In genomic region chr1:17564458-17565393, GRCh38 we compare ENCODE assay signal across 1 cellular context.
TF ChIP-seq lines count a peak whose summit lies in the region.

No MANE protein-coding gene starts in this region.

TF ChIP-seq in HepG2, 621 proteins besides CTCF, POLR2A, EP300 and RAD21 (continued from another document and continues in another):
- no peak for TF ChIP-seq ZXDC (CRISPR knock-in tag; IDR thresholded peaks at IDR 0.05)
- TF ChIP-seq ZNF574 (CRISPR knock-in tag; IDR thresholded peaks at IDR 0.05) = peak; percentile 52; the same call in 1 of the 2 replicates
- TF ChIP-seq TSC22D2 (CRISPR knock-in tag; IDR thresholded peaks at IDR 0.05; ENCODE audit: borderline replicate concordance) = no peak
- no peak for TF ChIP-seq DR1 (CRISPR knock-in tag; IDR thresholded peaks at IDR 0.05)
- no peak for TF ChIP-seq ZNF205 (CRISPR knock-in tag; IDR thresholded peaks at IDR 0.05)
- TF ChIP-seq ZNF230 (CRISPR knock-in tag; IDR thresholded peaks at IDR 0.05) = no peak; the same call in 1 of the 2 replicates
- no peak for TF ChIP-seq SP140L (CRISPR knock-in tag; IDR thresholded peaks at IDR 0.05; ENCODE audit: borderline replicate concordance)
- TF ChIP-seq CBX5 (CRISPR knock-in tag; IDR thresholded peaks at IDR 0.05; ENCODE audit: borderline replicate concordance) = no peak; the same call in 1 of the 2 replicates
- no peak for TF ChIP-seq HMG20B (CRISPR knock-in tag; conservative IDR thresholded peaks at IDR 0.05)
- no peak for TF ChIP-seq NFKBIZ (CRISPR knock-in tag; IDR thresholded peaks at IDR 0.05)
- no peak for TF ChIP-seq ZBTB4 (CRISPR knock-in tag; IDR thresholded peaks at IDR 0.05; ENCODE audit: borderline replicate concordance)
- TF ChIP-seq NKX3-1 (CRISPR knock-in tag; IDR thresholded peaks at IDR 0.05) = no peak
- peak; percentile 45; the same call in 1 of the 2 replicates for TF ChIP-seq ONECUT2 (CRISPR knock-in tag; IDR thresholded peaks at IDR 0.05)
- peak; percentile 56; the same call in 1 of the 2 replicates for TF ChIP-seq SNAI1 (CRISPR knock-in tag; IDR thresholded peaks at IDR 0.05; ENCODE audit: borderline replicate concordance)
- TF ChIP-seq SIX1 (CRISPR knock-in tag; IDR thresholded peaks at IDR 0.05; ENCODE audit: borderline replicate concordance) = no peak
- no peak for TF ChIP-seq ZNF567 (CRISPR knock-in tag; IDR thresholded peaks at IDR 0.05; ENCODE audit: borderline replicate concordance)
- no peak; the same call in 1 of the 2 replicates for TF ChIP-seq DPF2 (CRISPR knock-in tag; IDR thresholded peaks at IDR 0.05; ENCODE audit: borderline replicate concordance, low read depth)
- no peak for TF ChIP-seq CREB1 (IDR thresholded peaks at IDR 0.05)
- TF ChIP-seq CREB1 (CRISPR knock-in tag; IDR thresholded peaks at IDR 0.05) = no peak
- TF ChIP-seq NFKB2 (CRISPR knock-in tag; IDR thresholded peaks at IDR 0.05; ENCODE audit: borderline replicate concordance) = 0 out of 2 replicates have a peak, but pooled peaks have one; percentile 54
- TF ChIP-seq XRCC5 (optimal IDR thresholded peaks at IDR 0.05; ENCODE audit: low read length) = no peak
- TF ChIP-seq SOX6 (IDR thresholded peaks at IDR 0.05) = no peak
- peak; percentile 68 for TF ChIP-seq SOX6 (CRISPR knock-in tag; IDR thresholded peaks at IDR 0.05)
- peak; percentile 66 for TF ChIP-seq MNT (IDR thresholded peaks at IDR 0.05)
- no peak for TF ChIP-seq KLF16 (CRISPR knock-in tag; IDR thresholded peaks at IDR 0.05)
- TF ChIP-seq SIN3B (IDR thresholded peaks at IDR 0.05; ENCODE audit: low read length) = no peak
- TF ChIP-seq SALL2 (CRISPR knock-in tag; IDR thresholded peaks at IDR 0.05) = no peak
- TF ChIP-seq ATRX (CRISPR knock-in tag; IDR thresholded peaks at IDR 0.05; ENCODE audit: borderline replicate concordance) = no peak
- TF ChIP-seq AHR (CRISPR knock-in tag; IDR thresholded peaks at IDR 0.05) = no peak
- 0 out of 2 replicates have a peak, but pooled peaks have one; percentile 28 for TF ChIP-seq MXD4 (CRISPR knock-in tag; IDR thresholded peaks at IDR 0.05)
- TF ChIP-seq NR2F1 (CRISPR knock-in tag; IDR thresholded peaks at IDR 0.05) = peak; percentile 11 to 73; a peak in 2 of 4 replicates
- no peak for TF ChIP-seq TRAFD1 (CRISPR knock-in tag; IDR thresholded peaks at IDR 0.05; ENCODE audit: borderline replicate concordance)
- no peak for TF ChIP-seq ZNF740 (CRISPR knock-in tag; IDR thresholded peaks at IDR 0.05)
- TF ChIP-seq ZBTB20 (CRISPR knock-in tag; IDR thresholded peaks at IDR 0.05; ENCODE audit: borderline replicate concordance, low read depth) = no peak
- no peak for TF ChIP-seq TEAD2 (CRISPR knock-in tag; IDR thresholded peaks at IDR 0.05)
- peak; percentile 48; the same call in 1 of the 2 replicates for TF ChIP-seq IRF2 (CRISPR knock-in tag; IDR thresholded peaks at IDR 0.05)
- TF ChIP-seq SMYD3 (CRISPR knock-in tag; IDR thresholded peaks at IDR 0.05) = no peak
- no peak for TF ChIP-seq FUBP1 (CRISPR knock-in tag; IDR thresholded peaks at IDR 0.05; ENCODE audit: borderline replicate concordance)
- no peak for TF ChIP-seq ZNF607 (CRISPR knock-in tag; IDR thresholded peaks at IDR 0.05; ENCODE audit: borderline replicate concordance)
- TF ChIP-seq ELF3 (CRISPR knock-in tag; IDR thresholded peaks at IDR 0.05) = peak; percentile 2
- TF ChIP-seq NFE2L1 (CRISPR knock-in tag; IDR thresholded peaks at IDR 0.05; ENCODE audit: borderline replicate concordance) = no peak
- peak; percentile 58; the same call in 1 of the 2 replicates for TF ChIP-seq HNF1B (CRISPR knock-in tag; IDR thresholded peaks at IDR 0.05)
- TF ChIP-seq NPAS2 (CRISPR knock-in tag; IDR thresholded peaks at IDR 0.05; ENCODE audit: borderline replicate concordance) = no peak
- no peak for TF ChIP-seq HMGXB3 (CRISPR knock-in tag; IDR thresholded peaks at IDR 0.05; ENCODE audit: borderline replicate concordance)
